7 cellular contexts compared by ENCODE assay signal in the genomic region with DNA sequence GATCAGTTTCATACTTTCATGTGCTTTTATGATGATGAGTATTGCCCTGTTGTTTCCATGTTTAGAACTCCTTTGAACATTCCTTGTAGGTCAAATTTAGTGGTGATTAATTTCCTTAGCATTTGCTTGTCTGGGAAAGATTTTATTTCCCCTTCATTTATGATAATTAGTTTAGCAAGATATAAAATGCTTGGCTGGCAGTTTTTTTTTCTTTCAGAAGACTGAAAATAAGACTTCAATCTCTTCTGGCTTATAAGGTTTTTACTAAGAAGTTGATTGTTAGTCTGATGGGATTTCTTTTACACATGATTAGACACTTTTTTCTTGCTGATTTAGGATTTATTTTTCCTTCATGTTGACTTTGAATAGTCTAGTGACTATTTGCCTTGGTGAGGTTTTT.
"Had no signal": no experiment of that assay in that cellular context is flagged by ENCODE, and none has a peak within 500 bp of the region (broad histone marks: within the 10 kb centered on the region; RNA-seq: fewer than 3 reads in every experiment).

No MANE protein-coding gene starts in this region.

- H3K4me2 ChIP-seq: GM23338 had no signal

- H3K36me3 ChIP-seq: HAP-1 had no signal

- DNase-seq: H7, HFFc6, KG1 had no signal

- H3K9me3 ChIP-seq: HAP-1 had no signal

- H3K4me3 ChIP-seq: GM23338, HAP-1 had no signal

- H3K4me1 ChIP-seq: HAP-1 had no signal

- H2AFZ ChIP-seq: GM23338 had no signal

- ATAC-seq: GM23338, HCT116 had no signal

- H3K27ac ChIP-seq: HL-60 had no signal
